1 cellular context compared by ENCODE assay signal in the genomic region with DNA sequence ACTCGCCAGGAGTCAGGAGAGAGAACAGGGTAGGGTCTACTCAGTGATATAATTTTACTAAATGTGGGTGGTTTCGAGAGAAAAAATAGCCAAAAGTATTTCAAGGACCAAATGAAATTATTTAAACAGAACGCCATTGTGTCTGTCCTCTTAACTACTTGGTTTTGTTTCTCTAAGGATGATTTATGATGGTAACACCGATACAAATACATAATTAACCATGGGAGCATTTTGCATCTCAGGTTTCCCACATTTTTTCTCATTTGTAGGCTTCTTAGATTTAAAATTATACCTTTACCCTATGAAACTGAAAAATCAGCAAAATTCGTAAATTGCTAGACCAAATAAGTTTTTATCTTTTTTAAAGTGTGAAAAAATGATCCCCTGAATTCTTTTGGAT.
TF ChIP-seq lines count a peak whose summit lies in the region.

No MANE protein-coding gene starts in this region.

TF ChIP-seq in HepG2, 621 proteins besides CTCF, POLR2A, EP300 and RAD21:
- TF ChIP-seq MIER2 (CRISPR knock-in tag; IDR thresholded peaks at IDR 0.05) = no peak
- TF ChIP-seq MAFK (conservative IDR thresholded peaks at IDR 0.05 in 1 of 2, IDR thresholded peaks at IDR 0.05 in 1 of 2; ENCODE audit: low read length in 2 of 2) = peak; percentile 18 to 43; a peak in 2 of 4 replicates
TF ChIP-seq in HepG2: peak in this region for 1.
